ENCODE assay signal across 20 cellular contexts in the genomic region with DNA sequence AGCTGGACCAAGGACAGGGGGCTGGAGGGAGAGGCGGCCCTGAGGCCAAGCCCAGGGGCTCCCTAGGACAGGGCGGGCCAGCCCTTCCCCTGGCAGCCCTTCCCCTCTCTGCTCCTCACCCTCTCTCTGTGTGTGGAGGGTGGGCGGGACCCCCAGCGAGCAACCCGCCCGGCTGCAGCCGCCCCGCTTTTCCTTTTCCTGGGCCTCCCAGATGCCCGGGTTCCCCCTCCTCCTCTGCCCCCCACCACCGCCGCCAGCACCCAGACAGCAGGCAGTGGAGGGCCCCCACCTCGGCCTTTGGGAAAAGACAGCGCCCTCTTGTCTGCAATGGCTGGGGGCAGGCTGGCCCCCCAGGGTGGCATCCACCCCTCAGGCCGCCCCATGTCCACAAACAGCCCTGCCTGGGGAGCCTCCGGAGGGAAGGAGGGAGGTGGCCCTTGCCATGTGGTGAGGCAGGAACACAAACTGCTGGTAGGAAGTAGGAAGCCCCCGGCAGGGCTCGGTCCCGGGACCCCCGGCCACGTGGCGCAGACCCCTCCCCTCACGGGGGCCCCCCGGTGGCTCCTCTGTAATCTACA.
DNase-seq lines count a peak whose midpoint lies in the region; ATAC-seq and TF ChIP-seq lines count a peak whose summit lies in the region.
"Had no signal": no experiment of that assay in that cellular context is flagged by ENCODE, and none has a peak within 500 bp of the region (broad histone marks: within the 10 kb centered on the region; RNA-seq: fewer than 3 reads in every experiment).

No MANE protein-coding gene starts in this region.

- H2AK5ac ChIP-seq in neuronal stem cell (ENCODE audit: low read depth, low read length), result peak overlapping the region; percentile 94

- H3K36me3 Mint-ChIP-seq in glutamatergic neuron (ENCODE audit: unreplicated experiment), result peaks cover 5% of the 10 kb centered on the region
- H3K36me3 Mint-ChIP-seq: brain had no signal

- H3K27ac Mint-ChIP-seq in glutamatergic neuron (ENCODE audit: unreplicated experiment), result no peak overlapping the region
- H3K27ac Mint-ChIP-seq: activated CD8-positive, alpha-beta T cell treated with anti-CD3 and anti-CD28 coated beads, Interleukin-2, amount 10 ng/mL, durations not matched to agents 7 days and 5 days; CD8-positive, alpha-beta memory T cell had no signal

- H3K4me3 ChIP-seq in left ventricle myocardium inferior (no peak overlapping the region), neuronal stem cell (ENCODE audit: low read length in 2 of 2) (no peak overlapping the region), upper lobe of right lung (no peak overlapping the region)
- H3K4me3 ChIP-seq: right lobe of liver, transverse colon had no signal

- H3K14ac ChIP-seq in neuronal stem cell (ENCODE audit: low read length), result peak overlapping the region; percentile 38

- DNase-seq in Right ventricle myocardium superior, result no peak
- DNase-seq in left ventricle myocardium inferior, result no peak
- DNase-seq in glutamatergic neuron, result peak; percentile 9
- no peak for DNase-seq in neuronal stem cell (ENCODE audit: low spot score)
- DNase-seq in upper lobe of right lung, result peak; percentile 64
- DNase-seq in SHP77 (lab: John Stamatoyannopoulos, UW), result no peak
- DNase-seq in NCI-H69 (lab: John Stamatoyannopoulos, UW), result no peak
- DNase-seq: activated CD4-positive, CD25-positive, alpha-beta regulatory T cell treated with anti-CD3 and anti-CD28 coated beads, Interleukin-2, amount 50 U/mL, for 72 hours; activated CD8-positive, alpha-beta T cell treated with anti-CD3 and anti-CD28 coated beads, Interleukin-2, amount 10 ng/mL, durations not matched to agents 7 days and 5 days; activated gamma-delta T cell treated with Interleukin-2 at 50 U/mL for 16 hours; CD8-positive, alpha-beta memory T cell; NCI-H1694 treated with DMSO at 0.1 percent for 48 hours; NCI-H2171; NCI-H524; T-helper 1 cell; transverse colon had no signal

- no peak overlapping the region for H2AFZ ChIP-seq in neuronal stem cell (ENCODE audit: low read length)

- no peaks in the 10 kb centered on the region for H3K9me3 ChIP-seq in left ventricle myocardium inferior (replicated peaks)
- peaks cover 0 to 4% of the 10 kb centered on the region in 2 donors for H3K9me3 ChIP-seq in neuronal stem cell (replicated peaks in 1 of 2; ENCODE audit: control insufficient read depth in 2 of 2, insufficient read depth in 1 of 2, low read depth in 1 of 2, low read length in 2 of 2)
- H3K9me3 ChIP-seq in upper lobe of right lung, result no peaks in the 10 kb centered on the region
- H3K9me3 ChIP-seq: right lobe of liver, transverse colon had no signal

- no peak for TF ChIP-seq CTCF in left ventricle myocardium inferior (IDR thresholded peaks at IDR 0.05; ENCODE audit: borderline replicate concordance)
- no peak for TF ChIP-seq CTCF in glutamatergic neuron (IDR thresholded peaks at IDR 0.05; ENCODE audit: partially characterized antibody, unreplicated experiment)
- no peak for TF ChIP-seq CTCF in upper lobe of right lung (IDR thresholded peaks at IDR 0.05)

- H3K4ac ChIP-seq in neuronal stem cell (ENCODE audit: low read length), result no peak overlapping the region

- WGBS in neuronal stem cell (ENCODE audit: extremely low coverage in 2 of 2, insufficient read length in 2 of 2, insufficient replicate concordance in 1 of 2), 2 donors, result no CpG with 5 or more reads among the region's 23 CpGs

- H4K8ac ChIP-seq in neuronal stem cell (ENCODE audit: low read depth, low read length), result no peak overlapping the region

- H2BK120ac ChIP-seq in neuronal stem cell (ENCODE audit: low read depth, low read length), result peak overlapping the region; percentile 47

- H3K27me3 Mint-ChIP-seq in glutamatergic neuron (ENCODE audit: unreplicated experiment), result peaks cover 10% of the 10 kb centered on the region

- H4K91ac ChIP-seq in neuronal stem cell (ENCODE audit: low read depth, low read length, poor library complexity), result no peak overlapping the region

- no peak overlapping the region for H3K4me3 Mint-ChIP-seq in glutamatergic neuron (ENCODE audit: unreplicated experiment)
- H3K4me3 Mint-ChIP-seq: activated CD8-positive, alpha-beta T cell treated with anti-CD3 and anti-CD28 coated beads, Interleukin-2, amount 10 ng/mL, durations not matched to agents 7 days and 5 days; brain; CD8-positive, alpha-beta memory T cell; neural crest cell had no signal

- H3K9ac ChIP-seq in neuronal stem cell (ENCODE audit: low read depth, low read length, poor library complexity), result no peak overlapping the region

- peak overlapping the region; percentile 87 for H3K18ac ChIP-seq in neuronal stem cell (ENCODE audit: low read length)

- peak overlapping the region; percentile 75 for H2BK5ac ChIP-seq in neuronal stem cell (ENCODE audit: low read length)

- H3K27ac ChIP-seq in left ventricle myocardium inferior (replicated peaks) (no peak overlapping the region), neuronal stem cell (replicated peaks; ENCODE audit: low read length) (no peak overlapping the region), upper lobe of right lung (no peak overlapping the region)
- H3K27ac ChIP-seq: right lobe of liver, transverse colon had no signal

- peak; percentile 20 for ATAC-seq in Right ventricle myocardium superior (ENCODE audit: poor library complexity)
- no peak for ATAC-seq in upper lobe of right lung
- ATAC-seq in HG02840 (IDR thresholded peaks at IDR 0.05; ENCODE audit: low FRiP score, unreplicated experiment), result no peak
- ATAC-seq: activated CD8-positive, alpha-beta T cell treated with anti-CD3 and anti-CD28 coated beads, Interleukin-2, amount 10 ng/mL, durations not matched to agents 7 days and 5 days had no signal

- H3K4me1 ChIP-seq in left ventricle myocardium inferior (peaks cover 10% of the 10 kb centered on the region), neuronal stem cell (ENCODE audit: control insufficient read depth in 2 of 2, insufficient read depth in 1 of 2, low read depth in 1 of 2, low read length in 2 of 2) (peaks cover 0 to 5% of the 10 kb centered on the region in 2 donors), upper lobe of right lung (no peaks in the 10 kb centered on the region)
- H3K4me1 ChIP-seq: right lobe of liver, transverse colon had no signal

- intact Hi-C loops in Right ventricle myocardium superior (cut with DNase I) (no loop called here), left ventricle myocardium inferior (cut with micrococcal nuclease) (no loop called here), upper lobe of right lung (cut with DNase I) (no loop called here)

- peak overlapping the region; percentile 85 for H2BK15ac ChIP-seq in neuronal stem cell (ENCODE audit: low read length)

- H2BK12ac ChIP-seq in neuronal stem cell (ENCODE audit: low read length), result peak overlapping the region; percentile 41

- H3K23ac ChIP-seq in neuronal stem cell (ENCODE audit: low read depth, low read length, poor library complexity), result no peak overlapping the region

- H3K36me3 ChIP-seq in left ventricle myocardium inferior (no peaks in the 10 kb centered on the region), neuronal stem cell (replicated peaks in 1 of 2; ENCODE audit: control insufficient read depth in 2 of 2, insufficient read depth in 2 of 2, low read length in 2 of 2) (no peaks in the 10 kb centered on the region), upper lobe of right lung (no peaks in the 10 kb centered on the region)
- H3K36me3 ChIP-seq: right lobe of liver, transverse colon had no signal

- no peak overlapping the region for H3K4me2 ChIP-seq in neuronal stem cell (ENCODE audit: insufficient read depth, low read length, poor library complexity, severe bottlenecking)

- H3K4me1 Mint-ChIP-seq in glutamatergic neuron (ENCODE audit: low read depth, unreplicated experiment), result no peaks in the 10 kb centered on the region
- H3K4me1 Mint-ChIP-seq: CD8-positive, alpha-beta memory T cell had no signal

- peaks cover 39% of the 10 kb centered on the region for H3K27me3 ChIP-seq in left ventricle myocardium inferior (ENCODE audit: low read depth)
- H3K27me3 ChIP-seq in neuronal stem cell (ENCODE audit: control insufficient read depth in 3 of 3, insufficient read depth in 3 of 3, low read depth in 1 of 3, low read length in 3 of 3), result no peaks in the 10 kb centered on the region
- H3K27me3 ChIP-seq in upper lobe of right lung, result peaks cover 17% of the 10 kb centered on the region
- H3K27me3 ChIP-seq: right lobe of liver had no signal

- peaks cover 3% of the 10 kb centered on the region for H3K79me1 ChIP-seq in neuronal stem cell (ENCODE audit: low read depth, low read length)

- H3K9me3 Mint-ChIP-seq in glutamatergic neuron (ENCODE audit: unreplicated experiment), result peaks cover 3% of the 10 kb centered on the region

Comparison
In these comparisons a context has a peak if more than half of its experiments do, and no peak if none do; other contexts are left out.
1. DNase-seq: peak in glutamatergic neuron (single experiment) and upper lobe of right lung (single experiment); none in Right ventricle myocardium superior (single experiment), left ventricle myocardium inferior (single experiment), neuronal stem cell (single experiment), SHP77 (0 of 2) and NCI-H69 (single experiment).